ENCODE assay signal across 10 cellular contexts in genomic region chr14:102901633-102902032, GRCh38. TPM values are rescaled to one million over a fixed set of nuclear protein-coding genes. Genes with fewer than 3 reads are reported as not detected.
DNase-seq lines count a peak whose midpoint lies in the region; ATAC-seq and TF ChIP-seq lines count a peak whose summit lies in the region.
"Had no signal": no experiment of that assay in that cellular context is flagged by ENCODE, and none has a peak within 500 bp of the region (broad histone marks: within the 10 kb centered on the region; RNA-seq: fewer than 3 reads in every experiment).

No MANE protein-coding gene starts in this region.

- no peak for TF ChIP-seq RAD21 in SK-N-SH (IDR thresholded peaks at IDR 0.05; ENCODE audit: low read length)

- H3K79me2 ChIP-seq in SK-N-SH (ENCODE audit: insufficient read depth) = no peaks in the 10 kb centered on the region

- H3K36me3 Mint-ChIP-seq in activated CD4-positive, alpha-beta memory T cell treated with anti-CD3 and anti-CD28 coated beads for 36 hours = peaks cover 48% of the 10 kb centered on the region

- H3K27ac ChIP-seq in SK-N-SH (ENCODE audit: low read depth in 2 of 2, low read length in 1 of 2) = no peak overlapping the region

- peaks cover 19 to 25% of the 10 kb centered on the region in 2 experiments for H3K36me3 ChIP-seq in SK-N-SH (replicated peaks in 1 of 2; ENCODE audit: control insufficient read depth in 1 of 2, insufficient read depth in 2 of 2, low read length in 1 of 2)

- CTCF ChIA-PET in activated CD4-positive, alpha-beta memory T cell treated with anti-CD3 and anti-CD28 coated beads for 36 hours (lab: Charles Lee) = no interaction called here
- CTCF ChIA-PET in SK-N-SH (lab: Yijun Ruan, JAX) = no interaction called here

- H3F3A ChIP-seq in SK-N-SH (replicated peaks; ENCODE audit: insufficient read depth) = peaks cover 3% of the 10 kb centered on the region

- H3K9me3 ChIP-seq in SK-N-SH = no peaks in the 10 kb centered on the region

- no peak for DNase-seq in activated CD4-positive, alpha-beta memory T cell treated with anti-CD3 and anti-CD28 coated beads for 36 hours
- DNase-seq in NCI-H2227 treated with DMSO at 0.1 percent for 48 hours (lab: John Stamatoyannopoulos, UW) (no peak), SK-N-SH (no peak), RKO (ENCODE audit: low spot score) (no peak)
- no peak for DNase-seq in activated CD4-positive, CD25-positive, alpha-beta regulatory T cell treated with anti-CD3 and anti-CD28 coated beads, Interleukin-2, amount 50 U/mL, for 72 hours

- WGBS in SK-N-SH (ENCODE audit: low lambda C conversion rate) = 97% methylated on average over 4 of the region's 4 CpGs

- no peaks in the 10 kb centered on the region for H3K27me3 Mint-ChIP-seq in activated CD4-positive, alpha-beta memory T cell treated with anti-CD3 and anti-CD28 coated beads for 36 hours
- H3K27me3 Mint-ChIP-seq: brain had no signal

- H3K9ac ChIP-seq in SK-N-SH = no peak overlapping the region

- no peak overlapping the region for H3K4me2 ChIP-seq in SK-N-SH

- H3K27ac Mint-ChIP-seq in activated CD4-positive, alpha-beta memory T cell treated with anti-CD3 and anti-CD28 coated beads for 36 hours = peak overlapping the region; percentile 72

- no peaks in the 10 kb centered on the region for H3K9me2 ChIP-seq in SK-N-SH

- no peaks in the 10 kb centered on the region for H3K27me3 ChIP-seq in SK-N-SH (ENCODE audit: insufficient read depth)

- TF ChIP-seq CTCF in SK-N-SH (IDR thresholded peaks at IDR 0.05) = no peak

- ATAC-seq in GM19328 (IDR thresholded peaks at IDR 0.05; ENCODE audit: unreplicated experiment) (peak; percentile 63), HG03095 (IDR thresholded peaks at IDR 0.05; ENCODE audit: unreplicated experiment) (peak; percentile 80)

- H3K4me3 ChIP-seq in SK-N-SH (ENCODE audit: low read depth in 2 of 2, low read length in 1 of 2) = no peak overlapping the region

- no peak for TF ChIP-seq EP300 in SK-N-SH (IDR thresholded peaks at IDR 0.05; ENCODE audit: borderline replicate concordance in 1 of 2, low read depth in 1 of 2, low read length in 1 of 2)

- intact Hi-C loops in activated CD4-positive, alpha-beta memory T cell treated with anti-CD3 and anti-CD28 coated beads for 36 hours (cut with micrococcal nuclease) = no loop called here

- H4K20me1 ChIP-seq in SK-N-SH (ENCODE audit: insufficient read depth) = no peaks in the 10 kb centered on the region

- no peaks in the 10 kb centered on the region; a peak in 1 of 4 replicates for H3K4me1 ChIP-seq in SK-N-SH (ENCODE audit: control insufficient read depth in 1 of 2, insufficient read depth in 2 of 2, low read depth in 1 of 2, low read length in 1 of 2)

- H3K9me3 Mint-ChIP-seq in activated CD4-positive, alpha-beta memory T cell treated with anti-CD3 and anti-CD28 coated beads for 36 hours = no peaks in the 10 kb centered on the region
- H3K9me3 Mint-ChIP-seq: brain had no signal

- H3K4me1 Mint-ChIP-seq in activated CD4-positive, alpha-beta memory T cell treated with anti-CD3 and anti-CD28 coated beads for 36 hours (ENCODE audit: low read depth) = peaks cover 14% of the 10 kb centered on the region
- H3K4me1 Mint-ChIP-seq: brain had no signal

- POLR2A ChIA-PET in activated CD4-positive, alpha-beta memory T cell treated with anti-CD3 and anti-CD28 coated beads for 36 hours (lab: Charles Lee) = no interaction called here
- POLR2A ChIA-PET in SK-N-SH (lab: Yijun Ruan, JAX) = no interaction called here

- no peak overlapping the region for H3K4me3 Mint-ChIP-seq in activated CD4-positive, alpha-beta memory T cell treated with anti-CD3 and anti-CD28 coated beads for 36 hours
- H3K4me3 Mint-ChIP-seq: brain had no signal

- peak; percentile 32 for TF ChIP-seq POLR2A in GM10847 (IDR thresholded peaks at IDR 0.05; ENCODE audit: extremely low read depth, insufficient read length)

- H2AFZ ChIP-seq in SK-N-SH (ENCODE audit: low read depth) = no peak overlapping the region

TF ChIP-seq in SK-N-SH, 30 proteins besides CTCF, POLR2A, EP300 and RAD21:
- no peak for TF ChIP-seq RXRA (IDR thresholded peaks at IDR 0.05; ENCODE audit: borderline replicate concordance, low read depth)
- TF ChIP-seq GATA2 (CRISPR knock-in tag; IDR thresholded peaks at IDR 0.05) = no peak
- TF ChIP-seq, protein P1, sequence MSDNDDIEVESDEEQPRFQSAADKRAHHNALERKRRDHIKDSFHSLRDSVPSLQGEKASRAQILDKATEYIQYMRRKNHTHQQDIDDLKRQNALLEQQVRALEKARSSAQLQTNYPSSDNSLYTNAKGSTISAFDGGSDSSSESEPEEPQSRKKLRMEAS (IDR thresholded peaks at IDR 0.05; ENCODE audit: low read depth) = no peak
- TF ChIP-seq CHD2 (IDR thresholded peaks at IDR 0.05; ENCODE audit: low read length, partially characterized antibody) = no peak
- TF ChIP-seq USF1 (IDR thresholded peaks at IDR 0.05; ENCODE audit: borderline replicate concordance, low read depth) = no peak
- TF ChIP-seq PBX3 (IDR thresholded peaks at IDR 0.05) = no peak
- TF ChIP-seq MXI1 (IDR thresholded peaks at IDR 0.05; ENCODE audit: low read depth, low read length) = no peak
- no peak for TF ChIP-seq SMC3 (IDR thresholded peaks at IDR 0.05; ENCODE audit: low read depth, low read length)
- no peak for TF ChIP-seq JUND (IDR thresholded peaks at IDR 0.05)
- TF ChIP-seq NRF1 (IDR thresholded peaks at IDR 0.05; ENCODE audit: low read depth, low read length) = no peak
- TF ChIP-seq NFIC (IDR thresholded peaks at IDR 0.05; ENCODE audit: borderline replicate concordance) = no peak

RNA-seq across cellular contexts. Expression of gene AMN, which starts 20.8 kb away (rescaled TPM):
- under 1 TPM in 1 of 2 experiments, not detected in 1; 0.17 TPM for total RNA-seq in activated CD4-positive, alpha-beta memory T cell treated with anti-CD3 and anti-CD28 coated beads for 36 hours
- polyA plus RNA-seq in SK-N-SH (2012; rRNA removed) = 0.03 TPM in 1 of 2 replicates, not detected in the other
- 0.01 TPM in 1 of 2 replicates, not detected in the other for polyA plus RNA-seq in SK-N-SH (2012; cell fraction: cytosol; rRNA removed)
- polyA plus RNA-seq in SK-N-SH (2012; cell fraction: nucleus; rRNA removed) = 0.21 and 0.25 TPM in 2 replicates
- total RNA-seq: RPMI7951 had no signal
